10 cellular contexts compared by ENCODE assay signal in genomic region chr4:128600410-128600809, GRCh38.
DNase-seq lines count a peak whose midpoint lies in the region; ATAC-seq, FAIRE-seq and TF ChIP-seq lines count a peak whose summit lies in the region.
"Had no signal": no experiment of that assay in that cellular context is flagged by ENCODE, and none has a peak within 500 bp of the region (broad histone marks: within the 10 kb centered on the region; RNA-seq: fewer than 3 reads in every experiment).

No MANE protein-coding gene starts in this region.

- peaks cover 12% of the 10 kb centered on the region for H3K9me3 Mint-ChIP-seq in nephron

- ATAC-seq in A549 (peak in 1 of 2 experiments; percentile 14; a peak in 3 of 6 replicates), GM21576 (IDR thresholded peaks at IDR 0.05; ENCODE audit: unreplicated experiment) (no peak), GM18502 (IDR thresholded peaks at IDR 0.05; ENCODE audit: poor library complexity, unreplicated experiment) (no peak), HG02981 (IDR thresholded peaks at IDR 0.05; ENCODE audit: unreplicated experiment) (no peak)

- no peak overlapping the region for H3K4me3 ChIP-seq in A549
- no peak overlapping the region for H3K4me3 ChIP-seq in astrocyte of the spinal cord (ENCODE audit: low read depth, low read length)
- H3K4me3 ChIP-seq: tibial artery had no signal

- H3K36me3 Mint-ChIP-seq in nephron (ENCODE audit: low read depth): peaks cover 13% of the 10 kb centered on the region

- peak overlapping the region; percentile 62 for H3K4me2 ChIP-seq in A549

- CTCF ChIA-PET in A549 (lab: Yijun Ruan, JAX): interaction anchor here (1.1 to 3.0 kb wide), 6 partner anchors 16 to 230 kb away, joined by 3 to 18 read pairs (median 4); no protein-coding TSS in a partner anchor

- no peak for TF ChIP-seq CTCF in A549 (IDR thresholded peaks at IDR 0.05)
- TF ChIP-seq CTCF in astrocyte of the spinal cord (IDR thresholded peaks at IDR 0.05; ENCODE audit: low read depth, low read length): no peak
- TF ChIP-seq CTCF in nephron (IDR thresholded peaks at IDR 0.05; ENCODE audit: unreplicated experiment in 3 of 3): no peak

- POLR2A ChIA-PET in A549 (lab: Yijun Ruan, JAX): interaction anchor here (1.5 kb wide), 1 partner anchor 635 kb away, joined by 3 read pairs; the partner anchor contains the start of gene ABHD18

- no peak for TF ChIP-seq POLR2A in A549 (IDR thresholded peaks at IDR 0.05; ENCODE audit: low read length)

- no peaks in the 10 kb centered on the region for H3K27me3 Mint-ChIP-seq in nephron (ENCODE audit: low read depth)

- DNase-seq in A549 (ENCODE audit: low read depth in 1 of 2, low spot score in 1 of 2) (no peak), astrocyte of the spinal cord (ENCODE audit: low read depth, low spot score) (peak; percentile 29), globus pallidus (ENCODE audit: low spot score) (peak; percentile 86), RKO (ENCODE audit: low spot score) (no peak)
- DNase-seq: NCI-H748 treated with DMSO at 0.1 percent for 48 hours had no signal

- H3K4me1 ChIP-seq in A549: peaks cover 75% of the 10 kb centered on the region

- peak overlapping the region; percentile 85 to 98 for H3K27ac ChIP-seq in A549

- H3K4me3 Mint-ChIP-seq in nephron: no peak overlapping the region

- peaks cover 66% of the 10 kb centered on the region for H3K4me1 Mint-ChIP-seq in nephron

- peak overlapping the region in 2 of 3 experiments; percentile 93 to 94 for H3K27ac Mint-ChIP-seq in nephron

- 62% methylated on average over 3 of the region's 3 CpGs for WGBS in A549 (ENCODE audit: missing lambda C conversion rate)

- in situ Hi-C loops in astrocyte of the spinal cord (cut with HindIII; ENCODE audit: low sequenced_read_pairs): no loop called here

- TF ChIP-seq RAD21 in A549 (conservative IDR thresholded peaks at IDR 0.05 in 1 of 2, IDR thresholded peaks at IDR 0.05 in 1 of 2): no peak

- peaks cover 11% of the 10 kb centered on the region; the same call in 1 of the 3 replicates for H3K9me3 ChIP-seq in A549
- H3K9me3 ChIP-seq: tibial artery had no signal

- FAIRE-seq in A549 (lab: Jason Lieb, UNC): no peak

- no peak for TF ChIP-seq EP300 in A549 (IDR thresholded peaks at IDR 0.05)

TF ChIP-seq in A549, 52 proteins besides CTCF, POLR2A, EP300 and RAD21:
- no peak for TF ChIP-seq MAFK (IDR thresholded peaks at IDR 0.05; ENCODE audit: partially characterized antibody)
- TF ChIP-seq USF2 (IDR thresholded peaks at IDR 0.05): no peak
- TF ChIP-seq ZC3H11A (IDR thresholded peaks at IDR 0.05): no peak
- no peak for TF ChIP-seq PHF8 (IDR thresholded peaks at IDR 0.05; ENCODE audit: borderline replicate concordance, low read depth)
- no peak for TF ChIP-seq KDM1A (IDR thresholded peaks at IDR 0.05; ENCODE audit: low read depth)
- no peak for TF ChIP-seq RARB (CRISPR knock-in tag; IDR thresholded peaks at IDR 0.05)
- TF ChIP-seq HOXB13 (CRISPR knock-in tag; IDR thresholded peaks at IDR 0.05; ENCODE audit: low read depth): no peak
- no peak for TF ChIP-seq HES2 (IDR thresholded peaks at IDR 0.05)
- no peak for TF ChIP-seq RNF2 (IDR thresholded peaks at IDR 0.05; ENCODE audit: borderline replicate concordance, low read depth)
- no peak for TF ChIP-seq ZNF302 (CRISPR knock-in tag; IDR thresholded peaks at IDR 0.05)
- no peak for TF ChIP-seq BHLHE40 (IDR thresholded peaks at IDR 0.05; ENCODE audit: low read depth, low read length)
- no peak for TF ChIP-seq FOXS1 (CRISPR knock-in tag; IDR thresholded peaks at IDR 0.05)
- TF ChIP-seq MAZ (IDR thresholded peaks at IDR 0.05; ENCODE audit: borderline replicate concordance, low read depth, low read length): no peak
- TF ChIP-seq, protein P1, sequence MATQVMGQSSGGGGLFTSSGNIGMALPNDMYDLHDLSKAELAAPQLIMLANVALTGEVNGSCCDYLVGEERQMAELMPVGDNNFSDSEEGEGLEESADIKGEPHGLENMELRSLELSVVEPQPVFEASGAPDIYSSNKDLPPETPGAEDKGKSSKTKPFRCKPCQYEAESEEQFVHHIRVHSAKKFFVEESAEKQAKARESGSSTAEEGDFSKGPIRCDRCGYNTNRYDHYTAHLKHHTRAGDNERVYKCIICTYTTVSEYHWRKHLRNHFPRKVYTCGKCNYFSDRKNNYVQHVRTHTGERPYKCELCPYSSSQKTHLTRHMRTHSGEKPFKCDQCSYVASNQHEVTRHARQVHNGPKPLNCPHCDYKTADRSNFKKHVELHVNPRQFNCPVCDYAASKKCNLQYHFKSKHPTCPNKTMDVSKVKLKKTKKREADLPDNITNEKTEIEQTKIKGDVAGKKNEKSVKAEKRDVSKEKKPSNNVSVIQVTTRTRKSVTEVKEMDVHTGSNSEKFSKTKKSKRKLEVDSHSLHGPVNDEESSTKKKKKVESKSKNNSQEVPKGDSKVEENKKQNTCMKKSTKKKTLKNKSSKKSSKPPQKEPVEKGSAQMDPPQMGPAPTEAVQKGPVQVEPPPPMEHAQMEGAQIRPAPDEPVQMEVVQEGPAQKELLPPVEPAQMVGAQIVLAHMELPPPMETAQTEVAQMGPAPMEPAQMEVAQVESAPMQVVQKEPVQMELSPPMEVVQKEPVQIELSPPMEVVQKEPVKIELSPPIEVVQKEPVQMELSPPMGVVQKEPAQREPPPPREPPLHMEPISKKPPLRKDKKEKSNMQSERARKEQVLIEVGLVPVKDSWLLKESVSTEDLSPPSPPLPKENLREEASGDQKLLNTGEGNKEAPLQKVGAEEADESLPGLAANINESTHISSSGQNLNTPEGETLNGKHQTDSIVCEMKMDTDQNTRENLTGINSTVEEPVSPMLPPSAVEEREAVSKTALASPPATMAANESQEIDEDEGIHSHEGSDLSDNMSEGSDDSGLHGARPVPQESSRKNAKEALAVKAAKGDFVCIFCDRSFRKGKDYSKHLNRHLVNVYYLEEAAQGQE (IDR thresholded peaks at IDR 0.05): no peak
- TF ChIP-seq CHD4 (IDR thresholded peaks at IDR 0.05; ENCODE audit: borderline replicate concordance): no peak
- no peak for TF ChIP-seq CEBPB (IDR thresholded peaks at IDR 0.05)

Comparison
In these comparisons a context has a peak if more than half of its experiments do, and no peak if none do; other contexts are left out.
1. DNase-seq: peak in astrocyte of the spinal cord (single experiment) and globus pallidus (single experiment); none in A549 (0 of 2) and RKO (single experiment).